ENCODE assay signal across 9 cellular contexts in genomic region chr22:35377735-35378134, GRCh38. TPM values are rescaled to one million over a fixed set of nuclear protein-coding genes. Genes with fewer than 3 reads are reported as not detected.
A peak's percentile ranks its signal among the peaks of the same experiment; 100 is the strongest.
DNase-seq lines count a peak whose midpoint lies in the region; ATAC-seq and TF ChIP-seq lines count a peak whose summit lies in the region.
"Had no signal": no experiment of that assay in that cellular context is flagged by ENCODE, and none has a peak within 500 bp of the region (broad histone marks: within the 10 kb centered on the region; RNA-seq: fewer than 3 reads in every experiment).

No MANE protein-coding gene starts in this region.

- H3K4me3 Mint-ChIP-seq in brain: peak overlapping the region in 1 of 5 experiments; percentile 65

- no peaks in the 10 kb centered on the region for H3K27me3 ChIP-seq in right atrium auricular region
- H3K27me3 ChIP-seq in muscle layer of duodenum (ENCODE audit: low read depth, low read length): no peaks in the 10 kb centered on the region

- H3K27ac ChIP-seq in right atrium auricular region (peak overlapping the region; percentile 75 to 82), muscle layer of duodenum (ENCODE audit: low read length) (peak overlapping the region; percentile 70)

- H3K4me1 Mint-ChIP-seq in brain: peaks cover 65% of the 10 kb centered on the region

- DNase-seq in right atrium auricular region (ENCODE audit: low spot score): no peak
- DNase-seq in cardiac septum (ENCODE audit: low spot score): no peak
- DNase-seq in HuH-7 (ENCODE audit: low spot score): no peak
- DNase-seq in dermis blood vessel endothelial cell: no peak
- no peak for DNase-seq in SIG-M5 (lab: John Stamatoyannopoulos, UW)
- DNase-seq: NCI-H526 had no signal

- peak overlapping the region in 3 of 5 experiments; percentile 90 to 93 (median 92) for H3K27ac Mint-ChIP-seq in brain

- no peak for ATAC-seq in GM21528 (IDR thresholded peaks at IDR 0.05; ENCODE audit: low FRiP score, unreplicated experiment)

- H3K36me3 Mint-ChIP-seq in brain: no peaks in the 10 kb centered on the region

- peaks cover 0 to 4% (median 0%) of the 10 kb centered on the region in 5 experiments for H3K9me3 Mint-ChIP-seq in brain

- TF ChIP-seq CTCF in right atrium auricular region (IDR thresholded peaks at IDR 0.05) (no peak), brain (conservative IDR thresholded peaks at IDR 0.05) (no peak)

- peaks cover 26% of the 10 kb centered on the region for H3K27me3 Mint-ChIP-seq in brain

- no peaks in the 10 kb centered on the region for H3K36me3 ChIP-seq in right atrium auricular region
- H3K36me3 ChIP-seq in muscle layer of duodenum (ENCODE audit: control insufficient read depth in 1 of 2, insufficient read depth in 2 of 2, low read length in 2 of 2): no peaks in the 10 kb centered on the region

- no peaks in the 10 kb centered on the region for H3K9me3 ChIP-seq in right atrium auricular region
- no peaks in the 10 kb centered on the region for H3K9me3 ChIP-seq in muscle layer of duodenum (ENCODE audit: control insufficient read depth in 1 of 2, low read length in 2 of 2)

- intact Hi-C loops in cardiac septum (cut with DNase I): no loop called here

- H3K4me1 ChIP-seq in right atrium auricular region (peaks cover 0 to 40% of the 10 kb centered on the region in 2 donors), muscle layer of duodenum (ENCODE audit: control insufficient read depth in 1 of 2, insufficient read depth in 2 of 2, low read length in 2 of 2) (peaks cover 17 to 27% of the 10 kb centered on the region in 2 donors)

- H3K4me3 ChIP-seq in right atrium auricular region: no peak overlapping the region
- H3K4me3 ChIP-seq in muscle layer of duodenum (ENCODE audit: low read depth in 1 of 2, low read length in 2 of 2): no peak overlapping the region

RNA-seq across cellular contexts. Expression of gene HMOX1, which starts 3.2 kb away (rescaled TPM):
- total RNA-seq in right atrium auricular region (10 to 100 TPM in 1 of 2 donors, 1 to 10 TPM in 1; 1.9 to 11.1 TPM), cardiac septum (17.3 TPM), dermis blood vessel endothelial cell (86.4 and 114 TPM in 2 replicates)
- 11.0 TPM for polyA plus RNA-seq in brain (ENCODE audit: insufficient read depth, low read depth, low replicate concordance)

RNA-seq across cellular contexts. Expression of gene MCM5, which starts 22.2 kb away (rescaled TPM):
- total RNA-seq in right atrium auricular region (1 to 10 TPM; 5.3 to 6.8 TPM), cardiac septum (9.0 TPM), dermis blood vessel endothelial cell (47.5 and 103 TPM in 2 replicates)
- polyA plus RNA-seq in brain (ENCODE audit: insufficient read depth, low read depth, low replicate concordance): 66.6 TPM
